Comparison of ENCODE assay signal across 8 cellular contexts in the genomic region with DNA sequence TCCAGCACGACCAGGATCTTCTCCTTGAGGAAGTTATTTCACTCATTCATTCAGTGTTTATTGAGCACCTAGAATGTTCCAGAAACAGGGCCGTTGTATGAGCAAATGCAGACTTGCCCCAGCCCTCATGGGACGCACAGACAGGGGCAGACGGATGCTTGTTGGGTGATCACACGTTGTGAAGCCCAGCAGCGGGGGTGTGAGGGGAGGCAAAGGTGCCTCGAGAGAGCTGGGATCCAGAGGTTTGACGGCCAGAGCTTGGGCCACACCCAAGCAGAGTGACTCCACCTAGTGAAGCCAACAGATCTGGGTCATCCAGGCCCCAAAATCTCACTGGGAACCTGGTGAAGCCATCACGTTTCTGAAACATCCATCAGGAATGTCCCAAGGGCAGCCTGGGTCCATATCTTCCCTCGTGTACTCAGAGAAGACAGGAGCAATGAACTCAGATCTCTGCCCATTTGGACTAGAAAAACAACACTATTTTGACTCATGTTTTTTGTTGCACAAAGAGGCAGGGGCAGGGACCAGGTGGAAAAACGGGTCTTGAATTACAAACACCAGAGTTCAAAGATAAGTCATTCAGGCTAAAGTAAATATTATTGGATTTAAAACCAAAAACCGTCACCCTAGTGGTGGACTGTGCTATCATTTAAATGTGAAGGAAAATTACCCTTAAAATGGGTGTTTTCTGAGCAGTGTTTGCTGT. TPM values are rescaled to one million over a fixed set of nuclear protein-coding genes. Genes with fewer than 3 reads are reported as not detected.
DNase-seq lines count a peak whose midpoint lies in the region; ATAC-seq, FAIRE-seq and TF ChIP-seq lines count a peak whose summit lies in the region.

No MANE protein-coding gene starts in this region.

- TF ChIP-seq POLR2A in HepG2 (IDR thresholded peaks at IDR 0.05; ENCODE audit: insufficient read depth in 1 of 2, low read depth in 2 of 2, low read length in 2 of 2): no peak

- POLR2A ChIA-PET in HepG2 (lab: Yijun Ruan, JAX): interaction anchor here (0.6 to 1.8 kb wide), 6 partner anchors 10 to 74 kb away, joined by 3 to 5 read pairs (median 3); no protein-coding TSS in a partner anchor

- no TSS peak for BruUV-seq in HepG2 (replicated peaks; lab: Mats Ljungman, UMichigan)

- WGBS in HepG2 (ENCODE audit: low lambda C conversion rate): 24% methylated on average over 10 of the region's 12 CpGs

- CTCF ChIA-PET in HepG2 (lab: Yijun Ruan, JAX; ENCODE audit: low intra/inter-chr PET ratio, low total read pairs): interaction anchor here (1.0 to 3.1 kb wide), 7 partner anchors 20 to 231 kb away, joined by 3 to 107 read pairs (median 20); no protein-coding TSS in a partner anchor

- peak overlapping the region; percentile 20; the same call in 1 of the 2 replicates for H3K9ac ChIP-seq in HepG2 (ENCODE audit: insufficient read depth, low read depth, low read length)

- H3K27me3 Mint-ChIP-seq in activated naive CD4-positive, alpha-beta T cell treated with anti-CD3 and anti-CD28 coated beads, Interleukin-2, amount 50 U/mL, for 24 hours: no peaks in the 10 kb centered on the region
- H3K27me3 Mint-ChIP-seq in activated naive CD8-positive, alpha-beta T cell treated with anti-CD3 and anti-CD28 coated beads for 36 hours: no peaks in the 10 kb centered on the region

- peaks cover 46% of the 10 kb centered on the region for H3K4me1 Mint-ChIP-seq in activated naive CD4-positive, alpha-beta T cell treated with anti-CD3 and anti-CD28 coated beads, Interleukin-2, amount 50 U/mL, for 24 hours
- peaks cover 35% of the 10 kb centered on the region for H3K4me1 Mint-ChIP-seq in activated naive CD8-positive, alpha-beta T cell treated with anti-CD3 and anti-CD28 coated beads for 36 hours

- peaks cover 5% of the 10 kb centered on the region for H3K36me3 Mint-ChIP-seq in activated naive CD4-positive, alpha-beta T cell treated with anti-CD3 and anti-CD28 coated beads, Interleukin-2, amount 50 U/mL, for 24 hours
- peaks cover 5% of the 10 kb centered on the region for H3K36me3 Mint-ChIP-seq in activated naive CD8-positive, alpha-beta T cell treated with anti-CD3 and anti-CD28 coated beads for 36 hours

- intact Hi-C loops in HepG2 (cut with micrococcal nuclease; ENCODE audit: unreplicated experiment): loop anchor here (1.0 to 2.0 kb wide), 5 partner anchors 28 to 231 kb away; no protein-coding TSS in a partner anchor

- no peaks in the 10 kb centered on the region for H3K27me3 ChIP-seq in HepG2 (ENCODE audit: control insufficient read depth in 1 of 2, insufficient read depth in 2 of 2, low read length in 2 of 2)

- TF ChIP-seq EP300 in HepG2 (IDR thresholded peaks at IDR 0.05; ENCODE audit: low read depth in 2 of 2, low read length in 2 of 2) (peak in 1 of 2 experiments; percentile 89; a peak in 2 of 4 replicates), HepG2 (CRISPR knock-in tag; IDR thresholded peaks at IDR 0.05; ENCODE audit: borderline replicate concordance) (no peak; the same call in 1 of the 2 replicates)

- in situ Hi-C loops in HepG2 (cut with HindIII; ENCODE audit: extremely low pct_ligation_motif_present, low pct_unique_long_range_greater_than_20kb): loop anchor here (5.0 kb wide), 2 partner anchors 71 to 141 kb away; no protein-coding TSS in a partner anchor

- peaks cover 5% of the 10 kb centered on the region for H3K79me2 ChIP-seq in HepG2 (ENCODE audit: insufficient read depth, low read length)

- FAIRE-seq in HepG2 (lab: Jason Lieb, UNC): peak; percentile 83
- FAIRE-seq in urothelium cell line (lab: Jason Lieb, UNC): peak; percentile 23

- peaks cover 3 to 10% of the 10 kb centered on the region in 2 experiments for H3K36me3 ChIP-seq in HepG2 (replicated peaks in 1 of 2; ENCODE audit: control insufficient read depth in 1 of 2, insufficient read depth in 2 of 2, low read length in 2 of 2)

- H3K4me1 ChIP-seq in HepG2 (ENCODE audit: insufficient read depth, low read length): peaks cover 54% of the 10 kb centered on the region

- no peaks in the 10 kb centered on the region for H3K9me3 Mint-ChIP-seq in activated naive CD4-positive, alpha-beta T cell treated with anti-CD3 and anti-CD28 coated beads, Interleukin-2, amount 50 U/mL, for 24 hours
- no peaks in the 10 kb centered on the region for H3K9me3 Mint-ChIP-seq in activated naive CD8-positive, alpha-beta T cell treated with anti-CD3 and anti-CD28 coated beads for 36 hours

- no peaks in the 10 kb centered on the region for H3K9me3 ChIP-seq in HepG2 (ENCODE audit: low read length)

- H3K4me3 ChIP-seq in HepG2 (replicated peaks in 1 of 3; ENCODE audit: insufficient read depth in 1 of 3, low read depth in 2 of 3, low read length in 3 of 3): peak overlapping the region in 1 of 3 experiments; percentile 38; a peak in 2 of 6 replicates

- peak overlapping the region; percentile 66 for H3K4me2 ChIP-seq in HepG2 (ENCODE audit: low read depth, low read length)

- no peak overlapping the region for H2AFZ ChIP-seq in HepG2 (ENCODE audit: low read length)

- H4K20me1 ChIP-seq in HepG2 (ENCODE audit: insufficient read depth, low read length): no peaks in the 10 kb centered on the region

- ATAC-seq in HepG2: peak; percentile 82
- ATAC-seq in HG03039 (IDR thresholded peaks at IDR 0.05; ENCODE audit: unreplicated experiment): no peak
- no peak for ATAC-seq in HG02852 (IDR thresholded peaks at IDR 0.05; ENCODE audit: unreplicated experiment)

- no peak; the same call in 1 of the 2 replicates for TF ChIP-seq RAD21 in HepG2 (CRISPR knock-in tag; IDR thresholded peaks at IDR 0.05)

- no peak overlapping the region for H3K4me3 Mint-ChIP-seq in activated naive CD4-positive, alpha-beta T cell treated with anti-CD3 and anti-CD28 coated beads, Interleukin-2, amount 50 U/mL, for 24 hours
- no peak overlapping the region for H3K4me3 Mint-ChIP-seq in activated naive CD8-positive, alpha-beta T cell treated with anti-CD3 and anti-CD28 coated beads for 36 hours

- TF ChIP-seq CTCF in HepG2 (CRISPR knock-in tag; IDR thresholded peaks at IDR 0.05): peak; percentile 31; the same call in 1 of the 2 replicates

- H3K27ac ChIP-seq in HepG2 (ENCODE audit: extremely low read length, insufficient read depth, low read length): peak overlapping the region; percentile 71

- DNase-seq in activated naive CD4-positive, alpha-beta T cell treated with anti-CD3 and anti-CD28 coated beads, Interleukin-2, amount 50 U/mL, for 16 hours: no peak
- DNase-seq in activated naive CD8-positive, alpha-beta T cell treated with anti-CD3 and anti-CD28 coated beads for 36 hours: no peak
- DNase-seq in HepG2 (ENCODE audit: low spot score): peak; percentile 97
- DNase-seq in urothelium cell line (ENCODE audit: low spot score): no peak
- DNase-seq in LoVo (ENCODE audit: low spot score): no peak

- peak overlapping the region; percentile 49 for H3K27ac Mint-ChIP-seq in activated naive CD4-positive, alpha-beta T cell treated with anti-CD3 and anti-CD28 coated beads, Interleukin-2, amount 50 U/mL, for 24 hours
- H3K27ac Mint-ChIP-seq in activated naive CD8-positive, alpha-beta T cell treated with anti-CD3 and anti-CD28 coated beads for 36 hours: peak overlapping the region; percentile 31

TF ChIP-seq in HepG2, 621 proteins besides CTCF, POLR2A, EP300 and RAD21 (continues in another document):
- TF ChIP-seq ZNF567 (CRISPR knock-in tag; IDR thresholded peaks at IDR 0.05; ENCODE audit: borderline replicate concordance): no peak
- peak; percentile 56 for TF ChIP-seq HNF1B (CRISPR knock-in tag; IDR thresholded peaks at IDR 0.05)
- no peak for TF ChIP-seq RFX3 (CRISPR knock-in tag; IDR thresholded peaks at IDR 0.05)
- TF ChIP-seq RNF2 (conservative IDR thresholded peaks at IDR 0.05; ENCODE audit: low read depth): 0 out of 2 replicates have a peak, but pooled peaks have one; percentile 28
- no peak for TF ChIP-seq KDM3A (CRISPR knock-in tag; IDR thresholded peaks at IDR 0.05; ENCODE audit: low read depth)
- no peak; the same call in 1 of the 2 replicates for TF ChIP-seq JUND (CRISPR knock-in tag; IDR thresholded peaks at IDR 0.05)
- no peak for TF ChIP-seq ZNF678 (CRISPR knock-in tag; IDR thresholded peaks at IDR 0.05)

RNA-seq across cellular contexts. Expression of gene RBM44, which starts 54.9 kb away (rescaled TPM):
- total RNA-seq in activated naive CD8-positive, alpha-beta T cell treated with anti-CD3 and anti-CD28 coated beads for 36 hours: under 1 TPM; 0.46 to 0.47 TPM
- 0.13 and 0.15 TPM in 2 replicates for total RNA-seq in HepG2 (2016; rRNA removed; fragmentation: Illumina TruSeq; extraction: Trizol)
- 0.51 and 0.53 TPM in 2 replicates for total RNA-seq in HepG2 (2016; cell fraction: cytosol; rRNA removed; fragmentation: Illumina TruSeq; extraction: Trizol; ENCODE audit: low read depth)
- 0.19 and 0.21 TPM in 2 replicates for total RNA-seq in HepG2 (2016; cell fraction: insoluble cytoplasmic fraction; rRNA removed; fragmentation: Illumina TruSeq; extraction: Trizol)
- 0.10 and 0.37 TPM in 2 replicates for total RNA-seq in HepG2 (2016; cell fraction: membrane; rRNA removed; fragmentation: Illumina TruSeq; extraction: Trizol)
- 0.59 and 0.60 TPM in 2 replicates for total RNA-seq in HepG2 (2016; cell fraction: nucleus; rRNA removed; fragmentation: Illumina TruSeq; extraction: Trizol)
- polyA plus RNA-seq in HepG2 (2011; rRNA removed): 0.47 and 0.50 TPM in 2 replicates
- polyA plus RNA-seq in HepG2 (2011; cell fraction: cytosol; rRNA removed): 0.04 and 0.09 TPM in 2 replicates
- polyA plus RNA-seq in HepG2 (2011; cell fraction: nucleus; rRNA removed): 0.68 and 0.96 TPM in 2 replicates
- polyA plus RNA-seq in HepG2 (2012): 0.36 and 0.63 TPM in 2 replicates
- polyA plus RNA-seq in HepG2 (2016; cell fraction: cytosol; fragmentation: Illumina TruSeq; extraction: Trizol; ENCODE audit: low read depth): not detected in 2 replicates
- 0.07 and 0.14 TPM in 2 replicates for polyA plus RNA-seq in HepG2 (2016; cell fraction: insoluble cytoplasmic fraction; fragmentation: Illumina TruSeq; extraction: Trizol; ENCODE audit: low read depth)
- 0.03 and 0.05 TPM in 2 replicates for polyA plus RNA-seq in HepG2 (2016; cell fraction: membrane; fragmentation: Illumina TruSeq; extraction: Trizol; ENCODE audit: low read depth)
- 0.31 and 0.63 TPM in 2 replicates for polyA plus RNA-seq in HepG2 (2016; cell fraction: nucleus; fragmentation: Illumina TruSeq; extraction: Trizol; ENCODE audit: insufficient read depth, low read depth)
- polyA minus RNA-seq in HepG2 (2011; rRNA and poly(A)+ RNA removed; ENCODE audit: low replicate concordance): 0.02 and 0.19 TPM in 2 replicates
- polyA minus RNA-seq in HepG2 (2011; cell fraction: cytosol; rRNA and poly(A)+ RNA removed): 0.26 TPM in 1 of 2 replicates, not detected in the other
- 2.2 and 2.9 TPM in 2 replicates for polyA minus RNA-seq in HepG2 (2011; cell fraction: nucleus; rRNA and poly(A)+ RNA removed)
